In genomic region chr11:66905631-66906030, GRCh38 we compare ENCODE assay signal across 2 cellular contexts.
TF ChIP-seq lines count a peak whose summit lies in the region.

No MANE protein-coding gene starts in this region.

TF ChIP-seq in WTC11, 78 proteins besides CTCF, POLR2A, EP300 and RAD21 (continues in another document):
- TF ChIP-seq ZNF396 (CRISPR knock-in tag; IDR thresholded peaks at IDR 0.05; ENCODE audit: borderline replicate concordance) (no peak), ZNF532 (CRISPR knock-in tag; IDR thresholded peaks at IDR 0.05; ENCODE audit: borderline replicate concordance) (no peak), AR (CRISPR knock-in tag; IDR thresholded peaks at IDR 0.05) (no peak), E2F1 (CRISPR knock-in tag; IDR thresholded peaks at IDR 0.05) (no peak), ATF2 (CRISPR knock-in tag; IDR thresholded peaks at IDR 0.05; ENCODE audit: borderline replicate concordance, low read depth) (no peak), PRDM15 (CRISPR knock-in tag; IDR thresholded peaks at IDR 0.05) (no peak), NR1H2 (CRISPR knock-in tag; IDR thresholded peaks at IDR 0.05) (no peak), IRF2 (CRISPR knock-in tag; IDR thresholded peaks at IDR 0.05; ENCODE audit: borderline replicate concordance, low read depth) (no peak)

TF ChIP-seq in liver, 16 proteins besides CTCF, POLR2A, EP300 and RAD21:
- no peak for TF ChIP-seq SP1 (IDR thresholded peaks at IDR 0.05)
- TF ChIP-seq RXRA (IDR thresholded peaks at IDR 0.05), result no peak
- TF ChIP-seq HNF4G (IDR thresholded peaks at IDR 0.05), result no peak
- TF ChIP-seq JUND (IDR thresholded peaks at IDR 0.05), result no peak
- no peak for TF ChIP-seq HNF4A (conservative IDR thresholded peaks at IDR 0.05)
- TF ChIP-seq ATF3 (IDR thresholded peaks at IDR 0.05), result no peak
- TF ChIP-seq YY1 (IDR thresholded peaks at IDR 0.05), result no peak
- no peak for TF ChIP-seq NR2F2 (IDR thresholded peaks at IDR 0.05)
- TF ChIP-seq ZBTB33 (IDR thresholded peaks at IDR 0.05), result no peak
- no peak for TF ChIP-seq TAF1 (conservative IDR thresholded peaks at IDR 0.05)
- TF ChIP-seq MAX (IDR thresholded peaks at IDR 0.05), result no peak
- TF ChIP-seq GABPA (IDR thresholded peaks at IDR 0.05 in 1 of 2, conservative IDR thresholded peaks at IDR 0.05 in 1 of 2), result no peak
- no peak for TF ChIP-seq REST (IDR thresholded peaks at IDR 0.05)
- no peak for TF ChIP-seq EGR1 (IDR thresholded peaks at IDR 0.05; ENCODE audit: low read depth in 2 of 2)
- TF ChIP-seq FOXA1 (IDR thresholded peaks at IDR 0.05), result no peak
- TF ChIP-seq FOXA2 (IDR thresholded peaks at IDR 0.05), result no peak
TF ChIP-seq in liver: peak in this region for 0.
